In the genomic region with DNA sequence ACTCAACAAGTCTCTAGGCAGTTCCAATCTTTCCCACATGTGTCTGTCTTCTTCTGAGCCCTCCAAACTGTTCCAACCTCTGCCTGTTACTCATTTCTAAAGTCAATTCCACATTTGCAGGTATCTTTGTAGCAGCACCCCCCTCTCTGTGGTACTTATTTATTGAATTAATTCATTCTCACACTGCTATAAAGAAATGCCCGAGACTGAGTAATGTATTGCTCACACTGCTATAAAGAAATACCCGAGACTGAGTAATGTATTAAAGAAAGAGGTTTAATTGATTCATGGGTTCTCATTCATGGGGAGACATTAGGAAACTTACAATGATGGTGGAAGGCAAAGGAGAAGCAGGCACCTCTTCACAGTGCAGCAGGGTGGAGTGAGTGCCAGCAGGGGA, we compare ENCODE assay signal across 27 cellular contexts.
"Had no signal": no experiment of that assay in that cellular context is flagged by ENCODE, and none has a peak within 500 bp of the region (broad histone marks: within the 10 kb centered on the region; RNA-seq: fewer than 3 reads in every experiment).

No MANE protein-coding gene starts in this region.

- H3K4me1 ChIP-seq: neural progenitor cell, parathyroid adenoma, psoas muscle, right lobe of liver, sigmoid colon, stomach, thyroid gland, tibial nerve, upper lobe of left lung, vagina had no signal

- H3K9me3 ChIP-seq: ovary, psoas muscle, right lobe of liver, sigmoid colon, thoracic aorta, thyroid gland, tibial nerve, upper lobe of left lung, vagina had no signal

- H3K4me3 Mint-ChIP-seq: nephron; neural progenitor cell; stimulated activated effector memory CD8-positive, alpha-beta T cell treated with anti-CD3 and anti-CD28 coated beads, Interleukin-12 subunit alpha, Interleukin-12 subunit beta, amount 100 ng/mL, for 72 hours; stimulated activated naive B cell treated with anti-CD40 and anti-IgM and Interleukin-4, amounts not matched to agents 10 μg/mL and 1 μg/mL and 100 μg/mL, for 72 hours; stimulated activated naive CD8-positive, alpha-beta T cell treated with anti-CD3 and anti-CD28 coated beads, Interleukin-15, Interleukin-2, amounts not matched to agents 100 ng/mL and 50 ng/mL, for 24 hours had no signal

- ATAC-seq: psoas muscle; right cardiac atrium; right lobe of liver; stimulated activated effector memory CD8-positive, alpha-beta T cell treated with anti-CD3 and anti-CD28 coated beads, Interleukin-12 subunit alpha, Interleukin-12 subunit beta, amount 100 ng/mL, for 72 hours; stimulated activated naive B cell treated with anti-CD40 and anti-IgM and Interleukin-4, amounts not matched to agents 10 μg/mL and 1 μg/mL and 100 μg/mL, for 72 hours had no signal

- H3K27ac ChIP-seq: neural progenitor cell, ovary, parathyroid adenoma, psoas muscle, right lobe of liver, sigmoid colon, stomach, thoracic aorta, thyroid gland, tibial nerve, upper lobe of left lung, vagina had no signal

- H3K4me3 ChIP-seq: neural progenitor cell, ovary, psoas muscle, right lobe of liver, sigmoid colon, stomach, thoracic aorta, thyroid gland, tibial nerve, upper lobe of left lung, vagina had no signal

- H3K79me2 ChIP-seq: parathyroid adenoma had no signal

- H3K36me3 Mint-ChIP-seq: neural progenitor cell; stimulated activated effector memory CD8-positive, alpha-beta T cell treated with anti-CD3 and anti-CD28 coated beads, Interleukin-12 subunit alpha, Interleukin-12 subunit beta, amount 100 ng/mL, for 72 hours; stimulated activated naive B cell treated with anti-CD40 and anti-IgM and Interleukin-4, amounts not matched to agents 10 μg/mL and 1 μg/mL and 100 μg/mL, for 72 hours had no signal

- H2AFZ ChIP-seq: neural progenitor cell, parathyroid adenoma had no signal

- H3K4me2 ChIP-seq: neural progenitor cell had no signal

- H3K27me3 ChIP-seq: neural progenitor cell, ovary, right lobe of liver, sigmoid colon, stomach, thyroid gland, tibial nerve, upper lobe of left lung, vagina had no signal

- DNase-seq: occipital lobe; ovary; posterior cingulate gyrus; psoas muscle; right cardiac atrium; right lobe of liver; sigmoid colon; small intestine; stimulated activated CD4-positive, alpha-beta T cell treated with anti-CD3 and anti-CD28 coated beads, Interleukin-15, amount 100 ng/mL, for 24 hours; stimulated activated CD4-positive, alpha-beta T cell treated with anti-CD3 and anti-CD28 coated beads, Interleukin-2, amount 100 ng/mL, for 24 hours; stimulated activated CD4-positive, alpha-beta T cell treated with anti-CD3 and anti-CD28 coated beads, Interleukin-2, amount 100 ng/mL, for 48 hours; stimulated activated CD4-positive, alpha-beta T cell treated with anti-CD3 and anti-CD28 coated beads, Interleukin-4, amount 100 ng/mL, for 24 hours; stimulated activated naive B cell treated with anti-CD40 and anti-IgM and Interleukin-4, amounts not matched to agents 10 μg/mL and 1 μg/mL and 100 μg/mL, for 72 hours; stimulated activated naive CD4-positive, alpha-beta T cell treated with Interleukin-2 at 50 U/mL for 16 hours; stomach; thyroid gland; trophoblast cell; upper lobe of left lung had no signal

- H3K27ac Mint-ChIP-seq: nephron; neural progenitor cell; progenitor cell of endocrine pancreas; stimulated activated effector memory CD8-positive, alpha-beta T cell treated with anti-CD3 and anti-CD28 coated beads, Interleukin-12 subunit alpha, Interleukin-12 subunit beta, amount 100 ng/mL, for 72 hours; stimulated activated naive B cell treated with anti-CD40 and anti-IgM and Interleukin-4, amounts not matched to agents 10 μg/mL and 1 μg/mL and 100 μg/mL, for 72 hours; stimulated activated naive CD8-positive, alpha-beta T cell treated with anti-CD3 and anti-CD28 coated beads, Interleukin-15, Interleukin-2, amounts not matched to agents 100 ng/mL and 50 ng/mL, for 24 hours had no signal

- H3K4me1 Mint-ChIP-seq: nephron; neural progenitor cell; stimulated activated effector memory CD8-positive, alpha-beta T cell treated with anti-CD3 and anti-CD28 coated beads, Interleukin-12 subunit alpha, Interleukin-12 subunit beta, amount 100 ng/mL, for 72 hours; stimulated activated naive B cell treated with anti-CD40 and anti-IgM and Interleukin-4, amounts not matched to agents 10 μg/mL and 1 μg/mL and 100 μg/mL, for 72 hours had no signal

- H3K36me3 ChIP-seq: neural progenitor cell, ovary, right lobe of liver, sigmoid colon, stomach, thoracic aorta, thyroid gland, tibial nerve, upper lobe of left lung, vagina had no signal

- H3K9ac ChIP-seq: neural progenitor cell, parathyroid adenoma had no signal

- H3K27me3 Mint-ChIP-seq: progenitor cell of endocrine pancreas; stimulated activated naive B cell treated with anti-CD40 and anti-IgM and Interleukin-4, amounts not matched to agents 10 μg/mL and 1 μg/mL and 100 μg/mL, for 72 hours; stimulated activated naive CD8-positive, alpha-beta T cell treated with anti-CD3 and anti-CD28 coated beads, Interleukin-15, Interleukin-2, amounts not matched to agents 100 ng/mL and 50 ng/mL, for 24 hours had no signal
